In the genomic region with DNA sequence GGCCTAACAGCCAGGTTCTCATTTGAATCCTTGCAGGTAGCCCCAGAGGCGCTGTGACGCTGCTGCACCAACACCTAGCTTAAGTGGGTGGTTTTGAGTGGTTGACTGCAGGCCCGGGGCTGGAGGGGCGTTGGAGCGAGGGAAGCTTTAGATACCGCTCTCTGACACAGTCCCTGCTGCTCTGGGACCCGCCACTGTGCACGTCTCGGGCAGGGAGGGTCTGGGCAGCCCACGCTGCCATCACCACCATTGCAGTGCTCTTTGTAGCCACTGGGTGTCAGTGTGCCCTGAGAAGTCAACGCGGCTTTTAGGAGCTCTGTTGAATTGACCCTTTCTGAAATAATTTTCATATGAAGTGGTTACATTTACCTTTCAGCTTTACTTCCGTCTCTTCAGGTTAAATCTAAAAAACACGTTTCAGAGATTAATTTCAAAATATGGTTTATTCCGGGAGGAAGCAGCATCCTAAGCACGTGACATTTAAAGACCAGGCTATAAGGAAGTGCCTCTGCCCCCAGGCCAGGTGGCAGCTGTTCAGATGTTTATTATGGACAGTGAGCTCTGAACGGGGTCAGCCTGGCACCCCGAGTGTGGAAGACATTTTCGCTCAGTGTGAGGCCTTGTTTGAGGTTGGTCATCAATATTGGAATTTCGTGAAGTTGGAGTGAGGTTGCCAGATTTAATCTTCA, we compare ENCODE assay signal across 9 cellular contexts. TPM values are rescaled to one million over a fixed set of nuclear protein-coding genes. Genes with fewer than 3 reads are reported as not detected.
DNase-seq lines count a peak whose midpoint lies in the region; ATAC-seq and TF ChIP-seq lines count a peak whose summit lies in the region.
"Had no signal": no experiment of that assay in that cellular context is flagged by ENCODE, and none has a peak within 500 bp of the region (broad histone marks: within the 10 kb centered on the region; RNA-seq: fewer than 3 reads in every experiment).

No MANE protein-coding gene starts in this region.

- H3K27ac ChIP-seq in 22Rv1: no peak overlapping the region
- H3K27ac ChIP-seq in lower lobe of right lung: no peak overlapping the region

- H3K27me3 Mint-ChIP-seq in activated CD4-positive, alpha-beta T cell treated with anti-CD3 and anti-CD28 coated beads, Interleukin-2, amount 10 ng/mL, durations not matched to agents 24 days and 14 days: no peaks in the 10 kb centered on the region
- no peaks in the 10 kb centered on the region for H3K27me3 Mint-ChIP-seq in dendritic cell treated with granulocyte-macrophage colony-stimulating factor and Interleukin-4, amounts not matched to agents 40 ng/mL and 50 ng/mL, for 4 days
- H3K27me3 Mint-ChIP-seq: stimulated activated naive CD8-positive, alpha-beta T cell treated with anti-CD3 and anti-CD28 coated beads, Interleukin-15, Interleukin-2, amounts not matched to agents 100 ng/mL and 50 ng/mL, for 24 hours had no signal

- no peaks in the 10 kb centered on the region for H3K9me3 ChIP-seq in lower lobe of right lung

- DNase-seq in NCI-H2196 (lab: John Stamatoyannopoulos, UW; ENCODE audit: unreplicated experiment): peak; percentile 64
- DNase-seq in activated CD4-positive, alpha-beta T cell treated with anti-CD3 and anti-CD28 coated beads, Interleukin-2, amount 10 ng/mL, durations not matched to agents 24 days and 14 days: peak; percentile 89
- peak; percentile 52 for DNase-seq in lower lobe of right lung
- peak; percentile 28 for DNase-seq in stimulated activated CD8-positive, alpha-beta memory T cell treated with anti-CD3 and anti-CD28 coated beads, Interleukin-12 subunit alpha, Interleukin-12 subunit beta, amount 100 ng/mL, for 4 hours (ENCODE audit: low read depth)

- no peaks in the 10 kb centered on the region for H3K9me3 Mint-ChIP-seq in activated CD4-positive, alpha-beta T cell treated with anti-CD3 and anti-CD28 coated beads, Interleukin-2, amount 10 ng/mL, durations not matched to agents 24 days and 14 days
- H3K9me3 Mint-ChIP-seq in dendritic cell treated with granulocyte-macrophage colony-stimulating factor and Interleukin-4, amounts not matched to agents 40 ng/mL and 50 ng/mL, for 4 days: no peaks in the 10 kb centered on the region
- H3K9me3 Mint-ChIP-seq: stimulated activated naive CD8-positive, alpha-beta T cell treated with anti-CD3 and anti-CD28 coated beads, Interleukin-15, Interleukin-2, amounts not matched to agents 100 ng/mL and 50 ng/mL, for 24 hours had no signal

- H3K4me1 Mint-ChIP-seq in activated CD4-positive, alpha-beta T cell treated with anti-CD3 and anti-CD28 coated beads, Interleukin-2, amount 10 ng/mL, durations not matched to agents 24 days and 14 days: peaks cover 20% of the 10 kb centered on the region
- peaks cover 41% of the 10 kb centered on the region for H3K4me1 Mint-ChIP-seq in dendritic cell treated with granulocyte-macrophage colony-stimulating factor and Interleukin-4, amounts not matched to agents 40 ng/mL and 50 ng/mL, for 4 days (ENCODE audit: low read depth)

- H3K4me1 ChIP-seq in lower lobe of right lung: peaks cover 19% of the 10 kb centered on the region

- H3K36me3 ChIP-seq in lower lobe of right lung: peaks cover 95% of the 10 kb centered on the region

- intact Hi-C loops in activated CD4-positive, alpha-beta T cell treated with anti-CD3 and anti-CD28 coated beads, Interleukin-2, amount 10 ng/mL, durations not matched to agents 24 days and 14 days (cut with micrococcal nuclease): loop anchor here (1.0 to 5.0 kb wide), 4 partner anchors 88 to 633 kb away; no protein-coding TSS in a partner anchor
- intact Hi-C loops in dendritic cell treated with granulocyte-macrophage colony-stimulating factor and Interleukin-4, amounts not matched to agents 40 ng/mL and 50 ng/mL, for 4 days (cut with micrococcal nuclease): loop anchor here (1.0 to 5.0 kb wide), 4 partner anchors 74 to 634 kb away; no protein-coding TSS in a partner anchor
- intact Hi-C loops in lower lobe of right lung (cut with DNase I): no loop called here

- no peak overlapping the region for H3K27ac Mint-ChIP-seq in activated CD4-positive, alpha-beta T cell treated with anti-CD3 and anti-CD28 coated beads, Interleukin-2, amount 10 ng/mL, durations not matched to agents 24 days and 14 days
- H3K27ac Mint-ChIP-seq in dendritic cell treated with granulocyte-macrophage colony-stimulating factor and Interleukin-4, amounts not matched to agents 40 ng/mL and 50 ng/mL, for 4 days: peak overlapping the region; percentile 82
- H3K27ac Mint-ChIP-seq: stimulated activated naive CD8-positive, alpha-beta T cell treated with anti-CD3 and anti-CD28 coated beads, Interleukin-15, Interleukin-2, amounts not matched to agents 100 ng/mL and 50 ng/mL, for 24 hours had no signal

- no peaks in the 10 kb centered on the region for H3K27me3 ChIP-seq in lower lobe of right lung (ENCODE audit: low read depth)

- peaks cover 61% of the 10 kb centered on the region for H3K36me3 Mint-ChIP-seq in activated CD4-positive, alpha-beta T cell treated with anti-CD3 and anti-CD28 coated beads, Interleukin-2, amount 10 ng/mL, durations not matched to agents 24 days and 14 days (ENCODE audit: low read depth)
- H3K36me3 Mint-ChIP-seq in dendritic cell treated with granulocyte-macrophage colony-stimulating factor and Interleukin-4, amounts not matched to agents 40 ng/mL and 50 ng/mL, for 4 days (ENCODE audit: low read depth): peaks cover 98% of the 10 kb centered on the region

- no peak overlapping the region for H3K4me3 Mint-ChIP-seq in activated CD4-positive, alpha-beta T cell treated with anti-CD3 and anti-CD28 coated beads, Interleukin-2, amount 10 ng/mL, durations not matched to agents 24 days and 14 days
- H3K4me3 Mint-ChIP-seq in dendritic cell treated with granulocyte-macrophage colony-stimulating factor and Interleukin-4, amounts not matched to agents 40 ng/mL and 50 ng/mL, for 4 days: no peak overlapping the region
- H3K4me3 Mint-ChIP-seq: stimulated activated naive CD8-positive, alpha-beta T cell treated with anti-CD3 and anti-CD28 coated beads, Interleukin-15, Interleukin-2, amounts not matched to agents 100 ng/mL and 50 ng/mL, for 24 hours had no signal

- peak; percentile 90 for TF ChIP-seq CTCF in 22Rv1 (IDR thresholded peaks at IDR 0.05)
- TF ChIP-seq CTCF in GM12874 (IDR thresholded peaks at IDR 0.05; ENCODE audit: insufficient read depth, low read depth, low read length): peak; percentile 90
- peak; percentile 95 for TF ChIP-seq CTCF in lower lobe of right lung (IDR thresholded peaks at IDR 0.05)

- no peak overlapping the region for H3K4me3 ChIP-seq in lower lobe of right lung

- ATAC-seq in lower lobe of right lung: peak; percentile 79 to 80
- no peak for ATAC-seq in GM19452 (IDR thresholded peaks at IDR 0.05; ENCODE audit: unreplicated experiment)

RNA-seq across cellular contexts. Expression of a gene that starts 30.9 kb away (rescaled TPM):
- 107 and 112 TPM in 2 replicates for total RNA-seq in activated CD4-positive, alpha-beta T cell treated with anti-CD3 and anti-CD28 coated beads, Interleukin-2, amount 10 ng/mL, durations not matched to agents 24 days and 14 days
- 44.7 TPM for total RNA-seq in lower lobe of right lung

RNA-seq across cellular contexts. Expression of a gene that starts 38.0 kb away (rescaled TPM):
- 60.5 and 62.8 TPM in 2 replicates for total RNA-seq in activated CD4-positive, alpha-beta T cell treated with anti-CD3 and anti-CD28 coated beads, Interleukin-2, amount 10 ng/mL, durations not matched to agents 24 days and 14 days
- total RNA-seq in lower lobe of right lung: 28.5 TPM

Comparison
In these comparisons a context has a peak if more than half of its experiments do, and no peak if none do; other contexts are left out.
1. DNase-seq: peak in every context shown above with its lines; median percentile 89 in activated CD4-positive, alpha-beta T cell treated with anti-CD3 and anti-CD28 coated beads, Interleukin-2, amount 10 ng/mL, durations not matched to agents 24 days and 14 days; 64 in NCI-H2196; 52 in lower lobe of right lung; 28 in stimulated activated CD8-positive, alpha-beta memory T cell treated with anti-CD3 and anti-CD28 coated beads, Interleukin-12 subunit alpha, Interleukin-12 subunit beta, amount 100 ng/mL, for 4 hours.